In the genomic region with DNA sequence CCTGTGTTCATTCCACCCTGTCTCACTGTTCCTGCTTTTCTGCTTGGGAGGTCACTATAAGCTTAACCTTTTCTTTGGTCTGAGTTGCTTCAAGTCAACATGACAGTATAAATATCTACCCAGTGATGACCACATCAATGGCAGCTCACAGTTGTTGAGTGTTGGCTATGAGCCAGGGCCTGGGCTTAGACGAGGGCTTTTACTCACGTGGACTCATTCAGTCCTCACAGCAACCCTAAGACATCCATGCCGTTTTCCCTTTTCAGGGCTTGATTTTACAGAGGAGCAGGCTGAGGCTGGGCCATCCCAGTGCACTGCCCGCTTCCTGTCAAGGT, we compare ENCODE assay signal across 8 cellular contexts. TPM values are rescaled to one million over a fixed set of nuclear protein-coding genes. Genes with fewer than 3 reads are reported as not detected.
DNase-seq lines count a peak whose midpoint lies in the region; ATAC-seq lines count a peak whose summit lies in the region.

No MANE protein-coding gene starts in this region.

- H3K4me3 ChIP-seq in right cardiac atrium (ENCODE audit: low read length) (no peak overlapping the region), subcutaneous abdominal adipose tissue (ENCODE audit: low read depth in 1 of 5, low read length in 5 of 5) (no peak overlapping the region)

- peak; percentile 56 to 69 for ATAC-seq in right cardiac atrium

- H3K27me3 Mint-ChIP-seq in activated CD4-positive, alpha-beta T cell treated with anti-CD3 and anti-CD28 coated beads, Interleukin-2, amount 10 ng/mL, durations not matched to agents 7 days and 5 days = no peaks in the 10 kb centered on the region
- H3K27me3 Mint-ChIP-seq in activated naive CD4-positive, alpha-beta T cell treated with anti-CD3 and anti-CD28 coated beads, Interleukin-2, amount 50 U/mL, for 24 hours = no peaks in the 10 kb centered on the region

- POLR2A ChIA-PET in activated CD4-positive, alpha-beta T cell treated with anti-CD3 and anti-CD28 coated beads, Interleukin-2, amount 10 ng/mL, durations not matched to agents 7 days and 5 days (lab: Charles Lee) = no interaction called here

- H3K27ac ChIP-seq in right cardiac atrium (ENCODE audit: low read length) (peak overlapping the region; percentile 96), subcutaneous abdominal adipose tissue (ENCODE audit: low read depth, low read length) (peak overlapping the region; percentile 76)

- DNase-seq in activated CD4-positive, alpha-beta T cell treated with anti-CD3 and anti-CD28 coated beads, Interleukin-2, amount 10 ng/mL, durations not matched to agents 7 days and 5 days = peak; percentile 42
- no peak for DNase-seq in activated CD4-positive, alpha-beta T cell treated with anti-CD3 and anti-CD28 coated beads for 1 hour
- DNase-seq in right cardiac atrium = peak; percentile 79 to 88 (median 87)
- no peak for DNase-seq in NCI-H128 (lab: John Stamatoyannopoulos, UW; ENCODE audit: unreplicated experiment)
- no peak for DNase-seq in stimulated activated CD4-positive, alpha-beta T cell treated with anti-CD3 and anti-CD28 coated beads, Interleukin-2, amount 100 ng/mL, for 48 hours
- DNase-seq in stimulated activated CD4-positive, alpha-beta T cell treated with anti-CD3 and anti-CD28 coated beads, Interleukin-12 subunit alpha, Interleukin-12 subunit beta, amount 100 ng/mL, for 4 hours = no peak

- no peaks in the 10 kb centered on the region for H3K27me3 ChIP-seq in right cardiac atrium (ENCODE audit: control insufficient read depth, insufficient read depth)
- no peaks in the 10 kb centered on the region for H3K27me3 ChIP-seq in subcutaneous abdominal adipose tissue (ENCODE audit: control insufficient read depth in 5 of 5, insufficient read depth in 4 of 5, low read length in 5 of 5)

- intact Hi-C loops in right cardiac atrium (cut with DNase I) = loop anchor here in 2 of 4 donors (5.0 kb wide), 2 partner anchors 32 to 87 kb away; no protein-coding TSS in a partner anchor

- peak overlapping the region; percentile 71 for H3K27ac Mint-ChIP-seq in activated CD4-positive, alpha-beta T cell treated with anti-CD3 and anti-CD28 coated beads, Interleukin-2, amount 10 ng/mL, durations not matched to agents 7 days and 5 days
- H3K27ac Mint-ChIP-seq in activated naive CD4-positive, alpha-beta T cell treated with anti-CD3 and anti-CD28 coated beads, Interleukin-2, amount 50 U/mL, for 24 hours = peak overlapping the region; percentile 57

- no peaks in the 10 kb centered on the region for H3K9me3 Mint-ChIP-seq in activated CD4-positive, alpha-beta T cell treated with anti-CD3 and anti-CD28 coated beads, Interleukin-2, amount 10 ng/mL, durations not matched to agents 7 days and 5 days
- no peaks in the 10 kb centered on the region for H3K9me3 Mint-ChIP-seq in activated naive CD4-positive, alpha-beta T cell treated with anti-CD3 and anti-CD28 coated beads, Interleukin-2, amount 50 U/mL, for 24 hours

- CTCF ChIA-PET in activated CD4-positive, alpha-beta T cell treated with anti-CD3 and anti-CD28 coated beads, Interleukin-2, amount 10 ng/mL, durations not matched to agents 7 days and 5 days (lab: Charles Lee) = interaction anchor here (1.4 to 2.7 kb wide), 2 partner anchors 9 to 52 kb away, joined by 5 to 14 read pairs; no protein-coding TSS in a partner anchor

- H3K36me3 Mint-ChIP-seq in activated CD4-positive, alpha-beta T cell treated with anti-CD3 and anti-CD28 coated beads, Interleukin-2, amount 10 ng/mL, durations not matched to agents 7 days and 5 days (ENCODE audit: low read depth) = peaks cover 91% of the 10 kb centered on the region
- H3K36me3 Mint-ChIP-seq in activated naive CD4-positive, alpha-beta T cell treated with anti-CD3 and anti-CD28 coated beads, Interleukin-2, amount 50 U/mL, for 24 hours = peaks cover 21% of the 10 kb centered on the region

- peaks cover 99% of the 10 kb centered on the region for H3K4me1 Mint-ChIP-seq in activated CD4-positive, alpha-beta T cell treated with anti-CD3 and anti-CD28 coated beads, Interleukin-2, amount 10 ng/mL, durations not matched to agents 7 days and 5 days
- peaks cover 86% of the 10 kb centered on the region for H3K4me1 Mint-ChIP-seq in activated naive CD4-positive, alpha-beta T cell treated with anti-CD3 and anti-CD28 coated beads, Interleukin-2, amount 50 U/mL, for 24 hours

- WGBS in right cardiac atrium = 21% methylated on average over 4 of the region's 4 CpGs

- H3K4me3 Mint-ChIP-seq in activated CD4-positive, alpha-beta T cell treated with anti-CD3 and anti-CD28 coated beads, Interleukin-2, amount 10 ng/mL, durations not matched to agents 7 days and 5 days = no peak overlapping the region
- H3K4me3 Mint-ChIP-seq in activated naive CD4-positive, alpha-beta T cell treated with anti-CD3 and anti-CD28 coated beads, Interleukin-2, amount 50 U/mL, for 24 hours = peak overlapping the region; percentile 9

- H3K9ac ChIP-seq in subcutaneous abdominal adipose tissue (ENCODE audit: low read length in 5 of 5) = peak overlapping the region in 1 of 5 donors; percentile 28

- H3K4me1 ChIP-seq in right cardiac atrium (ENCODE audit: control insufficient read depth, insufficient read depth, low read length) (peaks cover 41% of the 10 kb centered on the region), subcutaneous abdominal adipose tissue (ENCODE audit: control insufficient read depth in 5 of 5, insufficient read depth in 5 of 5, low read length in 5 of 5) (peaks cover 20 to 77% (median 58%) of the 10 kb centered on the region in 5 donors)

- peaks cover 19 to 95% (median 80%) of the 10 kb centered on the region in 5 donors for H3K36me3 ChIP-seq in subcutaneous abdominal adipose tissue (ENCODE audit: control insufficient read depth in 5 of 5, insufficient read depth in 5 of 5, low read length in 5 of 5)

- H3K9me3 ChIP-seq in right cardiac atrium (ENCODE audit: control insufficient read depth, low read length) (no peaks in the 10 kb centered on the region), subcutaneous abdominal adipose tissue (ENCODE audit: control insufficient read depth in 5 of 5, low read length in 5 of 5) (no peaks in the 10 kb centered on the region)

RNA-seq across cellular contexts. Expression of a gene that starts 10.2 kb away (rescaled TPM):
- total RNA-seq in activated CD4-positive, alpha-beta T cell treated with anti-CD3 and anti-CD28 coated beads, Interleukin-2, amount 10 ng/mL, durations not matched to agents 7 days and 5 days = 10 to 100 TPM; 50.4 to 51.7 TPM
- total RNA-seq in right cardiac atrium = 10 to 100 TPM; 17.9 to 22.2 (median 18.9) TPM
- polyA plus RNA-seq in right cardiac atrium = 12.2 TPM

RNA-seq across cellular contexts. Expression of a gene that starts 35.5 kb away (rescaled TPM):
- 100 to 1,000 TPM; 333 to 348 TPM for total RNA-seq in activated CD4-positive, alpha-beta T cell treated with anti-CD3 and anti-CD28 coated beads, Interleukin-2, amount 10 ng/mL, durations not matched to agents 7 days and 5 days
- total RNA-seq in right cardiac atrium = 100 to 1,000 TPM; 134 to 152 (median 141) TPM
- 89.4 TPM for polyA plus RNA-seq in right cardiac atrium

RNA-seq across cellular contexts. Expression of a gene that starts 54.0 kb away (rescaled TPM):
- 100 to 1,000 TPM; 194 TPM for total RNA-seq in activated CD4-positive, alpha-beta T cell treated with anti-CD3 and anti-CD28 coated beads, Interleukin-2, amount 10 ng/mL, durations not matched to agents 7 days and 5 days
- total RNA-seq in right cardiac atrium = 10 to 100 TPM; 27.0 to 39.3 (median 33.3) TPM
- 23.9 TPM for polyA plus RNA-seq in right cardiac atrium

Comparison
In these comparisons a context has a peak if more than half of its experiments do, and no peak if none do; other contexts are left out.
1. DNase-seq: peak in activated CD4-positive, alpha-beta T cell treated with anti-CD3 and anti-CD28 coated beads, Interleukin-2, amount 10 ng/mL, durations not matched to agents 7 days and 5 days (single experiment) and right cardiac atrium (3 of 3); none in activated CD4-positive, alpha-beta T cell treated with anti-CD3 and anti-CD28 coated beads for 1 hour (single experiment), NCI-H128 (single experiment), stimulated activated CD4-positive, alpha-beta T cell treated with anti-CD3 and anti-CD28 coated beads, Interleukin-2, amount 100 ng/mL, for 48 hours (0 of 2) and stimulated activated CD4-positive, alpha-beta T cell treated with anti-CD3 and anti-CD28 coated beads, Interleukin-12 subunit alpha, Interleukin-12 subunit beta, amount 100 ng/mL, for 4 hours (single experiment).
2. RNA of a gene that starts 54.0 kb away (total RNA-seq): 194 TPM in activated CD4-positive, alpha-beta T cell treated with anti-CD3 and anti-CD28 coated beads, Interleukin-2, amount 10 ng/mL, durations not matched to agents 7 days and 5 days; 27.0 to 39.3 TPM in right cardiac atrium; every median in the first group is over 4 times any median in the second.